In genomic region chr15:39934415-39935044, GRCh38 we compare ENCODE assay signal across 8 cellular contexts. TPM values are rescaled to one million over a fixed set of nuclear protein-coding genes. Genes with fewer than 3 reads are reported as not detected.
DNase-seq lines count a peak whose midpoint lies in the region; ATAC-seq and TF ChIP-seq lines count a peak whose summit lies in the region.

No MANE protein-coding gene starts in this region.

- intact Hi-C loops in A673 (cut with micrococcal nuclease; ENCODE audit: unreplicated experiment): no loop called here

- peak overlapping the region; percentile 73 for H3K27ac Mint-ChIP-seq in endodermal cell

- H3K4me3 ChIP-seq in A673 (ENCODE audit: low read depth, low read length, poor library complexity, severe bottlenecking) (peak overlapping the region; percentile 78), SK-N-MC (peak overlapping the region; percentile 96), endodermal cell (ENCODE audit: low read length) (peak overlapping the region; percentile 85), muscle layer of colon (ENCODE audit: low read depth in 1 of 2, low read length in 2 of 2) (peak overlapping the region; percentile 62 to 91)

- H3K36me3 ChIP-seq in A673 (ENCODE audit: insufficient read depth, low read length, poor library complexity, severe bottlenecking) (peaks cover 10% of the 10 kb centered on the region), SK-N-MC (ENCODE audit: insufficient read depth, low read length) (peaks cover 10% of the 10 kb centered on the region), endodermal cell (ENCODE audit: control insufficient read depth, insufficient read depth, low read length) (peaks cover 8% of the 10 kb centered on the region), muscle layer of colon (ENCODE audit: insufficient read depth, low read length) (peaks cover 7% of the 10 kb centered on the region)

- H3K4me1 ChIP-seq in A673 (ENCODE audit: insufficient read depth, low read length, poor library complexity, severe bottlenecking) (peaks cover 6% of the 10 kb centered on the region), endodermal cell (ENCODE audit: control insufficient read depth, insufficient read depth, low read length) (no peaks in the 10 kb centered on the region), muscle layer of colon (ENCODE audit: insufficient read depth, low read length) (peaks cover 25% of the 10 kb centered on the region)

- 39 to 45% methylated on average over 9 to 11 of the region's 11 CpGs for WGBS in endodermal cell (ENCODE audit: insufficient coverage in 1 of 2, insufficient read length in 1 of 2), 2 experiments

- BruUV-seq in A673 (replicated peaks; lab: Mats Ljungman, UMichigan): no TSS peak

- H3K4me1 Mint-ChIP-seq in endodermal cell: peaks cover 6% of the 10 kb centered on the region

- peak overlapping the region; percentile 92 for H3K9ac ChIP-seq in SK-N-MC (ENCODE audit: insufficient read length)
- peak overlapping the region; percentile 64 for H3K9ac ChIP-seq in endodermal cell (ENCODE audit: extremely low read depth, low read length, poor library complexity, severe bottlenecking)
- peak overlapping the region; percentile 67 for H3K9ac ChIP-seq in muscle layer of colon (ENCODE audit: low read length)

- H3K27ac ChIP-seq in A673 (ENCODE audit: low read depth, low read length, poor library complexity, severe bottlenecking) (peak overlapping the region; percentile 83), SK-N-MC (peak overlapping the region; percentile 48; the same call in 1 of the 2 replicates), endodermal cell (ENCODE audit: low read depth, low read length) (no peak overlapping the region), muscle layer of colon (ENCODE audit: low read depth, low read length) (peak overlapping the region; percentile 87)

- H3K27me3 ChIP-seq in A673 (replicated peaks; ENCODE audit: insufficient read depth, low read depth, low read length, poor library complexity) (no peaks in the 10 kb centered on the region), endodermal cell (ENCODE audit: control insufficient read depth, insufficient read depth, low read length, poor library complexity, severe bottlenecking) (no peaks in the 10 kb centered on the region), muscle layer of colon (ENCODE audit: control insufficient read depth in 1 of 2, insufficient read depth in 2 of 2, low read length in 2 of 2) (no peaks in the 10 kb centered on the region)

- peak; percentile 19 for ATAC-seq in GM21447 (IDR thresholded peaks at IDR 0.05; ENCODE audit: unreplicated experiment)
- ATAC-seq in HG03457 (IDR thresholded peaks at IDR 0.05; ENCODE audit: unreplicated experiment): no peak

- CTCF ChIA-PET in A673 (lab: Charles Lee): interaction anchor here (0.5 to 0.8 kb wide), 2 partner anchors 61 to 105 kb away, joined by 4 read pairs; partner anchors contain the start of gene SRP14

- POLR2A ChIA-PET in A673 (lab: Charles Lee; ENCODE audit: low non-redundant PET): interaction anchor here (0.6 kb wide), 1 partner anchor 131 kb away, joined by 3 read pairs; no protein-coding TSS in a partner anchor

- no peaks in the 10 kb centered on the region for H3K9me3 ChIP-seq in A673 (ENCODE audit: low read depth, low read length, poor library complexity, severe bottlenecking)
- no peaks in the 10 kb centered on the region for H3K9me3 ChIP-seq in SK-N-MC (ENCODE audit: low read depth, low read length)
- H3K9me3 ChIP-seq in endodermal cell (ENCODE audit: control insufficient read depth, low read length): no peaks in the 10 kb centered on the region
- no peaks in the 10 kb centered on the region for H3K9me3 ChIP-seq in muscle layer of colon (ENCODE audit: low read length)

- H3K36me3 Mint-ChIP-seq in endodermal cell (ENCODE audit: low read depth): peaks cover 10% of the 10 kb centered on the region

- H3K9me3 Mint-ChIP-seq in endodermal cell: no peaks in the 10 kb centered on the region

- TF ChIP-seq CTCF in A673 (conservative IDR thresholded peaks at IDR 0.05; ENCODE audit: low read depth, low read length) (no peak), endodermal cell (conservative IDR thresholded peaks at IDR 0.05) (no peak)

- peaks cover 2% of the 10 kb centered on the region for H3K27me3 Mint-ChIP-seq in endodermal cell (ENCODE audit: insufficient read depth)

- H3K4me3 Mint-ChIP-seq in endodermal cell: peak overlapping the region; percentile 75

- DNase-seq in A673 (ENCODE audit: low spot score): peak; percentile 31
- DNase-seq in SK-N-MC (ENCODE audit: low read depth, low spot score): no peak
- no peak for DNase-seq in endodermal cell
- no peak for DNase-seq in NCI-H2196 (lab: John Stamatoyannopoulos, UW; ENCODE audit: unreplicated experiment)
- DNase-seq in middle frontal gyrus (ENCODE audit: extremely low spot score, low spot score): no peak

RNA-seq across cellular contexts. Expression of gene EIF2AK4, which starts 0.6 kb away (rescaled TPM):
- total RNA-seq in A673 (2021) (45.3 and 45.6 TPM in 2 replicates), endodermal cell (10 to 100 TPM; 44.0 to 55.6 TPM)
- polyA plus RNA-seq in endodermal cell (2013, experiment 1 of 2): 49.1 TPM
- 51.3 TPM for polyA plus RNA-seq in endodermal cell (2013, experiment 2 of 2)

RNA-seq across cellular contexts. Expression of gene GPR176, which starts 14.5 kb away (rescaled TPM):
- 5.4 and 5.6 TPM in 2 replicates for total RNA-seq in A673 (2021)
- total RNA-seq in endodermal cell: 10 to 100 TPM; 26.0 to 31.1 TPM
- polyA plus RNA-seq in endodermal cell (2013, experiment 1 of 2): 8.9 TPM
- 6.6 TPM for polyA plus RNA-seq in endodermal cell (2013, experiment 2 of 2)
